8 cellular contexts compared by ENCODE assay signal in the genomic region with DNA sequence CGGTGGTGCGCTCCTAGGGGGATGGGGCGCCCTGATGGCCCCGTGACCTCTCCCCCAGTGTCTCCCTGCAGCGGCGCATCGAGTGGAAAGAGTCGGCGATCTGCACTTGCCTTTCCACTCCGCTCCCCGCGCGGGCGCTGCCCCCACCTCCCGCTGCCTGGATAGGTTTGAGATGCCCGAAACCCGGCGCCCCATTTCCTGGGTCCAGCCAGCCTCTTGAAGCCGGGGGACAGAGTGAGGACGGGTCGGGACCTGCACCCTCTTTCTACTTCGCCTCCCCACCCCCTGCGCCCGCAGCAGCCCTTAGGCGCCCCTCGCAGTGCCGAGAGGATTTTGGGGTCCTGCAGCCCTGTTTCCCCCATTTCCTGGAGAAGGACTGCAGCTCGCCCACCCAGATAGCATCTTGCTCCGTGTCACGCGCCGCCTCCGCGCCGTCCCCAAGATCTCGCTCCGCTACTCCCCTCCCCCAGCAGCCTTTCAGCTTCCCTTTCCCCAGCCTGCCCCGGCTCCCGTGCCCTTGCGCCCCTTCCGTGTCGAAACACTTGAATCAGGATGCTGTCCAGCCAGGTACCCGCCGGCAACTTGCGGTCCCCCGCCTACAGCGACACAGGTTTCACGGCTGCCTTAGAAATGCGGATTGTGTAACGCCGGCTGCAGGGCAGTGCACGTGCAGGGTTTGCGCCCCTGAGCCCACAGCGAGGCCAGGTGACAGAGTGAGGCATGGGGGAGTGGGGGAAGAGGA. TPM values are rescaled to one million over a fixed set of nuclear protein-coding genes. Genes with fewer than 3 reads are reported as not detected.
DNase-seq lines count a peak whose midpoint lies in the region; ATAC-seq and TF ChIP-seq lines count a peak whose summit lies in the region.

No MANE protein-coding gene starts in this region.

- H3K9me3 ChIP-seq in A673 (ENCODE audit: low read depth, low read length, poor library complexity, severe bottlenecking), result no peaks in the 10 kb centered on the region

- H3K4me1 ChIP-seq in A673 (ENCODE audit: insufficient read depth, low read length, poor library complexity, severe bottlenecking), result peaks cover 25% of the 10 kb centered on the region

- peak overlapping the region; percentile 92 for H3K4me3 ChIP-seq in A673 (ENCODE audit: low read depth, low read length, poor library complexity, severe bottlenecking)

- ATAC-seq in GM18520 (IDR thresholded peaks at IDR 0.05; ENCODE audit: unreplicated experiment) (peak; percentile 5), HG03108 (IDR thresholded peaks at IDR 0.05; ENCODE audit: unreplicated experiment) (peak; percentile 26)

- no peaks in the 10 kb centered on the region for H3K27me3 ChIP-seq in A673 (replicated peaks; ENCODE audit: insufficient read depth, low read depth, low read length, poor library complexity)

- intact Hi-C loops in A673 (cut with micrococcal nuclease; ENCODE audit: unreplicated experiment), result loop anchor here (5.0 kb wide), 1 partner anchor 69 kb away; the partner anchor contains the start of genes HTD2 and RPP14

- POLR2A ChIA-PET in A673 (lab: Charles Lee; ENCODE audit: low non-redundant PET), result interaction anchor here (0.5 kb wide), 1 partner anchor 535 kb away, joined by 8 read pairs; no protein-coding TSS in a partner anchor

- CTCF ChIA-PET in A673 (lab: Charles Lee), result no interaction called here

- H3K27ac ChIP-seq in A673 (ENCODE audit: low read depth, low read length, poor library complexity, severe bottlenecking), result peak overlapping the region; percentile 98
- H3K27ac ChIP-seq in angular gyrus (ENCODE audit: low read depth, low read length), result peak overlapping the region; percentile 78

- no peak for TF ChIP-seq CTCF in A673 (conservative IDR thresholded peaks at IDR 0.05; ENCODE audit: low read depth, low read length)

- BruUV-seq in A673 (replicated peaks; lab: Mats Ljungman, UMichigan), result no TSS peak

- H3K36me3 ChIP-seq in A673 (ENCODE audit: insufficient read depth, low read length, poor library complexity, severe bottlenecking), result peaks cover 37% of the 10 kb centered on the region

- DNase-seq in A673 (ENCODE audit: low spot score), result no peak
- DNase-seq in SW480 (ENCODE audit: low spot score), result peak; percentile 62
- DNase-seq in hepatic stellate cell (ENCODE audit: low spot score), result peak; percentile 55
- DNase-seq in retina, result peak; percentile 72
- no peak for DNase-seq in NCI-H524 treated with DMSO at 0.1 percent for 48 hours (lab: John Stamatoyannopoulos, UW)

RNA-seq across cellular contexts. Expression of gene ABHD6, which starts 0.5 kb away (rescaled TPM):
- 154 and 155 TPM in 2 replicates for total RNA-seq in A673 (2021)

RNA-seq across cellular contexts. Expression of gene DNASE1L3, which starts 27.3 kb away (rescaled TPM):
- total RNA-seq in A673 (2021), result not detected in 2 replicates

Comparison
In these comparisons a context has a peak if more than half of its experiments do, and no peak if none do; other contexts are left out.
1. DNase-seq: peak in SW480 (single experiment), hepatic stellate cell (single experiment) and retina (single experiment); none in A673 (single experiment) and NCI-H524 treated with DMSO at 0.1 percent for 48 hours (single experiment).